Comparison of ENCODE assay signal across 13 cellular contexts in genomic region chr1:208461680-208462079, GRCh38.
DNase-seq lines count a peak whose midpoint lies in the region; ATAC-seq and TF ChIP-seq lines count a peak whose summit lies in the region.
"Had no signal": no experiment of that assay in that cellular context is flagged by ENCODE, and none has a peak within 500 bp of the region (broad histone marks: within the 10 kb centered on the region; RNA-seq: fewer than 3 reads in every experiment).

No MANE protein-coding gene starts in this region.

- H4K20me1 ChIP-seq in Loucy (ENCODE audit: insufficient read depth, low read length, poor library complexity, severe bottlenecking) = no peaks in the 10 kb centered on the region

- H2AFZ ChIP-seq in Loucy (ENCODE audit: low read length) = no peak overlapping the region

- no peaks in the 10 kb centered on the region for H3K9me2 ChIP-seq in Loucy (replicated peaks; ENCODE audit: low read depth, low read length)

- ATAC-seq in HG02885 (IDR thresholded peaks at IDR 0.05; ENCODE audit: poor library complexity, unreplicated experiment) (no peak), HG02970 (IDR thresholded peaks at IDR 0.05; ENCODE audit: low FRiP score, unreplicated experiment) (no peak)

- peak; percentile 56 for TF ChIP-seq CTCF in Loucy (conservative IDR thresholded peaks at IDR 0.05; ENCODE audit: low read length)
- peak; percentile 33 for TF ChIP-seq CTCF in choroid plexus epithelial cell (conservative IDR thresholded peaks at IDR 0.05; ENCODE audit: low read depth, low read length)
- TF ChIP-seq CTCF in neutrophil (IDR thresholded peaks at IDR 0.05) = peak; percentile 16

- H3F3A ChIP-seq in Loucy (ENCODE audit: low read depth) = no peaks in the 10 kb centered on the region

- H3K27ac ChIP-seq in neutrophil = no peak overlapping the region

- H3K4me1 ChIP-seq in Loucy (ENCODE audit: insufficient read depth, low read length, poor library complexity, severe bottlenecking) (no peaks in the 10 kb centered on the region), neutrophil (ENCODE audit: control insufficient read depth in 1 of 2, insufficient read depth in 1 of 2, low read depth in 1 of 2, low read length in 1 of 2) (no peaks in the 10 kb centered on the region)

- no peak overlapping the region for H3K4me2 ChIP-seq in Loucy (ENCODE audit: low read depth, low read length, poor library complexity, severe bottlenecking)

- no peak overlapping the region for H3K4me3 ChIP-seq in Loucy (ENCODE audit: low read length, poor library complexity, severe bottlenecking)
- no peak overlapping the region for H3K4me3 ChIP-seq in choroid plexus epithelial cell (ENCODE audit: low read depth, low read length)
- no peak overlapping the region for H3K4me3 ChIP-seq in neutrophil (ENCODE audit: low read depth in 1 of 2, low read length in 1 of 2)

- peak; percentile 38 for DNase-seq in DMS 273 (lab: John Stamatoyannopoulos, UW; ENCODE audit: unreplicated experiment)
- no peak for DNase-seq in DMS 273 treated with DMSO at 0.1 percent for 48 hours (lab: John Stamatoyannopoulos, UW)
- DNase-seq in choroid plexus epithelial cell (ENCODE audit: low read depth) = peak; percentile 2
- no peak for DNase-seq in NCI-H187 treated with DMSO at 0.1 percent for 48 hours (lab: John Stamatoyannopoulos, UW)
- DNase-seq: 8988T; central memory CD4-positive, alpha-beta T cell; GDM1; KBM-7; mesenchymal stem cell had no signal

- no peaks in the 10 kb centered on the region for H3K79me2 ChIP-seq in Loucy (ENCODE audit: insufficient read depth, low read length)

- H3K9me3 ChIP-seq in Loucy (ENCODE audit: insufficient read depth, low read depth, low read length) (no peaks in the 10 kb centered on the region), neutrophil (no peaks in the 10 kb centered on the region)

- H3K27me3 ChIP-seq in Loucy (ENCODE audit: insufficient read depth, low read length, poor library complexity, severe bottlenecking) (no peaks in the 10 kb centered on the region), neutrophil (no peaks in the 10 kb centered on the region)

- no peak overlapping the region for H3K9ac ChIP-seq in Loucy (ENCODE audit: low read depth, low read length, poor library complexity, severe bottlenecking)

- no peaks in the 10 kb centered on the region for H3K36me3 ChIP-seq in Loucy (ENCODE audit: insufficient read depth, low read length)
- H3K36me3 ChIP-seq in neutrophil = no peaks in the 10 kb centered on the region

Comparison
In these comparisons a context has a peak if more than half of its experiments do, and no peak if none do; other contexts are left out.
1. DNase-seq: peak in DMS 273 (single experiment) and choroid plexus epithelial cell (single experiment); none in DMS 273 treated with DMSO at 0.1 percent for 48 hours (single experiment) and NCI-H187 treated with DMSO at 0.1 percent for 48 hours (single experiment).
2. Peak in every context shown above with its lines, with median percentiles within 50 percentile points of each other: CTCF ChIP-seq.